In genomic region chr7:44977956-44978355, GRCh38 we compare ENCODE assay signal across 12 cellular contexts. TPM values are rescaled to one million over a fixed set of nuclear protein-coding genes. Genes with fewer than 3 reads are reported as not detected.
A peak's percentile ranks its signal among the peaks of the same experiment; 100 is the strongest.
DNase-seq lines count a peak whose midpoint lies in the region; ATAC-seq and TF ChIP-seq lines count a peak whose summit lies in the region.
"Had no signal": no experiment of that assay in that cellular context is flagged by ENCODE, and none has a peak within 500 bp of the region (broad histone marks: within the 10 kb centered on the region; RNA-seq: fewer than 3 reads in every experiment).

No MANE protein-coding gene starts in this region.

- peaks cover 45% of the 10 kb centered on the region for H3K4me1 Mint-ChIP-seq in T-helper 2 cell treated with Interferon-gamma antibody and Interleukin-4, amounts not matched to agents 5 μg/mL and 100 μg/mL, for 36 hours (ENCODE audit: low read depth)
- H3K4me1 Mint-ChIP-seq in central memory CD8-positive, alpha-beta T cell, result peaks cover 60% of the 10 kb centered on the region
- H3K4me1 Mint-ChIP-seq in stimulated activated effector memory CD8-positive, alpha-beta T cell treated with anti-CD3 and anti-CD28 coated beads, Interleukin-12 subunit alpha, Interleukin-12 subunit beta, amount 100 ng/mL, for 72 hours, result peaks cover 67% of the 10 kb centered on the region

- no peak overlapping the region for H3K27ac ChIP-seq in testis

- no peaks in the 10 kb centered on the region for H3K27me3 Mint-ChIP-seq in T-helper 2 cell treated with Interferon-gamma antibody and Interleukin-4, amounts not matched to agents 5 μg/mL and 100 μg/mL, for 36 hours (ENCODE audit: low read depth)
- H3K27me3 Mint-ChIP-seq in central memory CD8-positive, alpha-beta T cell, result no peaks in the 10 kb centered on the region

- peak overlapping the region; percentile 99 for H3K27ac Mint-ChIP-seq in T-helper 2 cell treated with Interferon-gamma antibody and Interleukin-4, amounts not matched to agents 5 μg/mL and 100 μg/mL, for 36 hours
- H3K27ac Mint-ChIP-seq in central memory CD8-positive, alpha-beta T cell (ENCODE audit: low read depth), result peak overlapping the region; percentile 98
- peak overlapping the region; percentile 99 for H3K27ac Mint-ChIP-seq in stimulated activated effector memory CD8-positive, alpha-beta T cell treated with anti-CD3 and anti-CD28 coated beads, Interleukin-12 subunit alpha, Interleukin-12 subunit beta, amount 100 ng/mL, for 72 hours

- DNase-seq in T-helper 2 cell treated with Interferon-gamma antibody and Interleukin-4, amounts not matched to agents 5 μg/mL and 100 μg/mL, for 36 hours (ENCODE audit: low spot score), result no peak
- no peak for DNase-seq in T-helper 2 cell
- DNase-seq in NCI-H146 treated with DMSO at 0.1 percent for 48 hours (lab: John Stamatoyannopoulos, UW; ENCODE audit: unreplicated experiment), result peak; percentile 44
- DNase-seq in central memory CD8-positive, alpha-beta T cell (ENCODE audit: low spot score in 2 of 2), result no peak
- DNase-seq in stimulated activated effector memory CD8-positive, alpha-beta T cell treated with anti-CD3 and anti-CD28 coated beads, Interleukin-12 subunit alpha, Interleukin-12 subunit beta, amount 100 ng/mL, for 72 hours (ENCODE audit: low spot score in 2 of 2), result no peak
- no peak for DNase-seq in NCI-H510A treated with DMSO at 0.1 percent for 48 hours (lab: John Stamatoyannopoulos, UW)
- no peak for DNase-seq in testis
- DNase-seq: foreskin melanocyte had no signal

- no peaks in the 10 kb centered on the region for H3K27me3 ChIP-seq in testis

- peak overlapping the region; percentile 99 for H3K4me3 Mint-ChIP-seq in T-helper 2 cell treated with Interferon-gamma antibody and Interleukin-4, amounts not matched to agents 5 μg/mL and 100 μg/mL, for 36 hours
- H3K4me3 Mint-ChIP-seq in central memory CD8-positive, alpha-beta T cell, result peak overlapping the region; percentile 98
- H3K4me3 Mint-ChIP-seq in stimulated activated effector memory CD8-positive, alpha-beta T cell treated with anti-CD3 and anti-CD28 coated beads, Interleukin-12 subunit alpha, Interleukin-12 subunit beta, amount 100 ng/mL, for 72 hours, result peak overlapping the region; percentile 99
- H3K4me3 Mint-ChIP-seq: neural crest cell had no signal

- no peak overlapping the region for H3K4me3 ChIP-seq in testis

- no peaks in the 10 kb centered on the region for H3K36me3 ChIP-seq in testis (ENCODE audit: low read depth, missing control alignments)

- no peak for TF ChIP-seq POLR2A in testis (IDR thresholded peaks at IDR 0.05)

- H3K36me3 Mint-ChIP-seq in T-helper 2 cell treated with Interferon-gamma antibody and Interleukin-4, amounts not matched to agents 5 μg/mL and 100 μg/mL, for 36 hours (ENCODE audit: low read depth), result peaks cover 77% of the 10 kb centered on the region
- peaks cover 62% of the 10 kb centered on the region for H3K36me3 Mint-ChIP-seq in central memory CD8-positive, alpha-beta T cell (ENCODE audit: insufficient read depth)
- peaks cover 96% of the 10 kb centered on the region for H3K36me3 Mint-ChIP-seq in stimulated activated effector memory CD8-positive, alpha-beta T cell treated with anti-CD3 and anti-CD28 coated beads, Interleukin-12 subunit alpha, Interleukin-12 subunit beta, amount 100 ng/mL, for 72 hours

- 54 to 59% methylated on average over 6 of the region's 6 CpGs for WGBS in testis, 2 donors

- intact Hi-C loops in testis (cut with DNase I; ENCODE audit: low total_unique reads), result loop anchor here (10.0 kb wide), 1 partner anchor 157 kb away; no protein-coding TSS in a partner anchor

- no peaks in the 10 kb centered on the region for H3K9me3 ChIP-seq in testis

- no peaks in the 10 kb centered on the region for H3K4me1 ChIP-seq in testis

- ATAC-seq in central memory CD8-positive, alpha-beta T cell (replicated peaks; ENCODE audit: extremely low read depth, poor library complexity, severe bottlenecking), result no peak
- no peak for ATAC-seq in stimulated activated effector memory CD8-positive, alpha-beta T cell treated with anti-CD3 and anti-CD28 coated beads, Interleukin-12 subunit alpha, Interleukin-12 subunit beta, amount 100 ng/mL, for 72 hours
- no peak for ATAC-seq in GM18868 (IDR thresholded peaks at IDR 0.05; ENCODE audit: unreplicated experiment)

- no peaks in the 10 kb centered on the region for H3K9me3 Mint-ChIP-seq in T-helper 2 cell treated with Interferon-gamma antibody and Interleukin-4, amounts not matched to agents 5 μg/mL and 100 μg/mL, for 36 hours
- no peaks in the 10 kb centered on the region for H3K9me3 Mint-ChIP-seq in central memory CD8-positive, alpha-beta T cell
- H3K9me3 Mint-ChIP-seq in stimulated activated effector memory CD8-positive, alpha-beta T cell treated with anti-CD3 and anti-CD28 coated beads, Interleukin-12 subunit alpha, Interleukin-12 subunit beta, amount 100 ng/mL, for 72 hours, result no peaks in the 10 kb centered on the region
- H3K9me3 Mint-ChIP-seq: neural crest cell had no signal

- TF ChIP-seq CTCF in testis (IDR thresholded peaks at IDR 0.05), result no peak

RNA-seq across cellular contexts. Expression of gene MYO1G, which starts 0.9 kb away (rescaled TPM):
- 1 to 10 TPM in 1 of 2 donors, under 1 TPM in 1; 0.63 to 1.7 TPM for total RNA-seq in testis
- polyA plus RNA-seq in testis (ENCODE audit: insufficient read depth, low read depth, low replicate concordance), result 2.5 TPM
- total RNA-seq: M059J had no signal
- polyA plus RNA-seq: AG04450 had no signal

RNA-seq across cellular contexts. Expression of gene CCM2, which starts 22.0 kb away (rescaled TPM):
- 10 to 100 TPM; 85.4 to 95.1 TPM for total RNA-seq in testis
- 57.6 TPM for polyA plus RNA-seq in testis (ENCODE audit: insufficient read depth, low read depth, low replicate concordance)
